In genomic region chr6:83285917-83286316, GRCh38 we compare ENCODE assay signal across 25 cellular contexts.
"Had no signal": no experiment of that assay in that cellular context is flagged by ENCODE, and none has a peak within 500 bp of the region (broad histone marks: within the 10 kb centered on the region; RNA-seq: fewer than 3 reads in every experiment).

No MANE protein-coding gene starts in this region.

- H3K4me3 ChIP-seq: breast epithelium, colonic mucosa, dorsolateral prefrontal cortex, heart left ventricle had no signal

- ATAC-seq: activated CD8-positive, alpha-beta T cell treated with anti-CD3 and anti-CD28 coated beads for 36 hours; activated T-cell treated with anti-CD3 and anti-CD28 coated beads, Interleukin-2, amount 50 U/mL, for 4 hours; activated T-helper 17 cell treated with anti-CD3 and anti-CD28 coated beads, Interleukin-2, amount 50 U/mL, for 72 hours; esophagus mucosa had no signal

- H3K27ac ChIP-seq: breast epithelium, colonic mucosa, dorsolateral prefrontal cortex had no signal

- H3K36me3 ChIP-seq: breast epithelium, colonic mucosa, heart left ventricle had no signal

- H3K4me1 ChIP-seq: breast epithelium, colonic mucosa had no signal

- H3K27me3 ChIP-seq: breast epithelium, colonic mucosa, dorsolateral prefrontal cortex, heart left ventricle had no signal

- DNase-seq: activated CD4-positive, alpha-beta T cell treated with anti-CD3 and anti-CD28 coated beads for 4 hours; activated CD4-positive, alpha-beta T cell treated with anti-CD3 and anti-CD28 coated beads, Interleukin-2, amount 50 U/mL, for 1 hour; activated CD4-positive, alpha-beta T cell treated with anti-CD3 and anti-CD28 coated beads, Interleukin-2, amount 50 U/mL, for 48 hours; activated CD4-positive, CD25-positive, alpha-beta regulatory T cell; activated CD4-positive, CD25-positive, alpha-beta regulatory T cell treated with anti-CD3 and anti-CD28 coated beads, Interleukin-2, amount 50 U/mL, for 72 hours; activated CD8-positive, alpha-beta memory T cell treated with anti-CD3 and anti-CD28 coated beads for 24 hours; activated CD8-positive, alpha-beta T cell treated with anti-CD3 and anti-CD28 coated beads for 36 hours; activated effector memory CD4-positive, alpha-beta T cell treated with Interleukin-2 at 50 U/mL for 16 hours; activated gamma-delta T cell treated with Interleukin-2 at 50 U/mL for 16 hours; activated naive CD4-positive, alpha-beta T cell treated with anti-CD3 and anti-CD28 coated beads, Interleukin-2, amount 50 U/mL, for 16 hours; activated naive CD4-positive, alpha-beta T cell treated with Interleukin-2 at 50 U/mL for 16 hours; activated T-cell treated with anti-CD3 and anti-CD28 coated beads, Interleukin-2, amount 50 U/mL, for 4 hours; amniotic stem cell; anterior cingulate cortex; caudate nucleus; colonic mucosa; dorsolateral prefrontal cortex; effector memory CD4-positive, alpha-beta T cell; endodermal cell; foreskin fibroblast; heart left ventricle; T-helper 2 cell had no signal

- H3K9me3 ChIP-seq: colonic mucosa had no signal
